8 cellular contexts compared by ENCODE assay signal in genomic region chr4:88320780-88321373, GRCh38. TPM values are rescaled to one million over a fixed set of nuclear protein-coding genes. Genes with fewer than 3 reads are reported as not detected.
DNase-seq lines count a peak whose midpoint lies in the region; ATAC-seq and TF ChIP-seq lines count a peak whose summit lies in the region.

No MANE protein-coding gene starts in this region.

- H3K9me3 ChIP-seq in Panc1 (ENCODE audit: control insufficient read depth, insufficient read depth, low read depth, low read length): no peaks in the 10 kb centered on the region
- H3K9me3 ChIP-seq in BE2C: no peaks in the 10 kb centered on the region

- TF ChIP-seq POLR2A in GM18951 (IDR thresholded peaks at IDR 0.05; ENCODE audit: extremely low read depth, insufficient read depth, insufficient read length): peak; percentile 46

- H3K36me3 Mint-ChIP-seq in central memory CD8-positive, alpha-beta T cell (ENCODE audit: insufficient read depth): no peaks in the 10 kb centered on the region
- no peaks in the 10 kb centered on the region for H3K36me3 Mint-ChIP-seq in nephron progenitor cell (ENCODE audit: low read depth)

- no peaks in the 10 kb centered on the region for H3K4me1 ChIP-seq in Panc1 (ENCODE audit: control insufficient read depth, insufficient read depth, low read length)
- no peaks in the 10 kb centered on the region for H3K4me1 ChIP-seq in BE2C

- H3K36me3 ChIP-seq in BJ (ENCODE audit: control insufficient read depth, insufficient read depth, low read length) (no peaks in the 10 kb centered on the region), Panc1 (ENCODE audit: control insufficient read depth, insufficient read depth, low read length) (no peaks in the 10 kb centered on the region), BE2C (no peaks in the 10 kb centered on the region)

- no peak overlapping the region for H3K4me3 ChIP-seq in BJ (ENCODE audit: low read depth, low read length)
- H3K4me3 ChIP-seq in Panc1 (ENCODE audit: low read depth in 2 of 2, low read length in 2 of 2): no peak overlapping the region
- no peak overlapping the region for H3K4me3 ChIP-seq in BE2C (ENCODE audit: low read depth, low read length)

- CTCF ChIA-PET in BJ (lab: Yijun Ruan, JAX) (interaction anchor here (0.6 to 1.4 kb wide), 3 partner anchors 15 to 627 kb away, joined by 3 to 4 read pairs (median 3); no protein-coding TSS in a partner anchor), Panc1 (lab: Charles Lee) (no interaction called here)

- ATAC-seq in HG03064 (IDR thresholded peaks at IDR 0.05; ENCODE audit: low read depth, unreplicated experiment) (peak; percentile 98), Panc1 (peak; percentile 53; the same call in 1 of the 2 replicates)
- ATAC-seq in central memory CD8-positive, alpha-beta T cell (replicated peaks; ENCODE audit: extremely low read depth, poor library complexity, severe bottlenecking): peak; percentile 91

- BruUV-seq in Panc1 (replicated peaks; lab: Mats Ljungman, UMichigan): no TSS peak

- no peaks in the 10 kb centered on the region for H3K27me3 Mint-ChIP-seq in central memory CD8-positive, alpha-beta T cell
- no peaks in the 10 kb centered on the region for H3K27me3 Mint-ChIP-seq in nephron progenitor cell (ENCODE audit: low read depth, poor library complexity)

- POLR2A ChIA-PET in BJ (lab: Charles Lee) (no interaction called here), Panc1 (lab: Charles Lee) (interaction anchor here (0.7 kb wide), 1 partner anchor 50 kb away, joined by 13 read pairs; no protein-coding TSS in a partner anchor)

- peaks cover 18% of the 10 kb centered on the region for H3K4me1 Mint-ChIP-seq in central memory CD8-positive, alpha-beta T cell
- H3K4me1 Mint-ChIP-seq in nephron progenitor cell: peaks cover 11% of the 10 kb centered on the region

- peak; percentile 5 for DNase-seq in BJ (ENCODE audit: low read depth)
- DNase-seq in Panc1 (ENCODE audit: low read depth, low spot score): no peak
- DNase-seq in central memory CD8-positive, alpha-beta T cell (ENCODE audit: low spot score in 2 of 2): no peak
- DNase-seq in nephron progenitor cell: no peak
- no peak for DNase-seq in BE2C
- DNase-seq in NCI-H2227 treated with DMSO at 0.1 percent for 48 hours (lab: John Stamatoyannopoulos, UW): no peak

- intact Hi-C loops in Panc1 (cut with micrococcal nuclease; ENCODE audit: unreplicated experiment): no loop called here

- H3K27ac ChIP-seq in Panc1 (ENCODE audit: low read length): no peak overlapping the region

- peak overlapping the region; percentile 80 for H3K27ac Mint-ChIP-seq in central memory CD8-positive, alpha-beta T cell (ENCODE audit: low read depth)
- peak overlapping the region; percentile 5 for H3K27ac Mint-ChIP-seq in nephron progenitor cell

- in situ Hi-C loops in GM18951 (cut with MboI; ENCODE audit: low sequenced_read_pairs, unreplicated experiment): no loop called here
- in situ Hi-C loops in Panc1 (cut with HindIII; ENCODE audit: low pct_unique_long_range_greater_than_20kb, low sequenced_read_pairs): no loop called here

- no peak for TF ChIP-seq CTCF in BJ (IDR thresholded peaks at IDR 0.05; ENCODE audit: insufficient read depth, low read depth, low read length)
- TF ChIP-seq CTCF in Panc1 (IDR thresholded peaks at IDR 0.05): no peak
- TF ChIP-seq CTCF in nephron progenitor cell (IDR thresholded peaks at IDR 0.05): no peak
- TF ChIP-seq CTCF in BE2C (IDR thresholded peaks at IDR 0.05; ENCODE audit: low read depth, low read length): no peak

- no peaks in the 10 kb centered on the region for H3K9me3 Mint-ChIP-seq in central memory CD8-positive, alpha-beta T cell
- no peaks in the 10 kb centered on the region for H3K9me3 Mint-ChIP-seq in nephron progenitor cell

- H3K27me3 ChIP-seq in BJ (ENCODE audit: control insufficient read depth, insufficient read depth, low read length): no peaks in the 10 kb centered on the region; the same call in 1 of the 2 replicates
- H3K27me3 ChIP-seq in Panc1 (ENCODE audit: control insufficient read depth, insufficient read depth, low read length): no peaks in the 10 kb centered on the region
- no peaks in the 10 kb centered on the region for H3K27me3 ChIP-seq in BE2C

- peak overlapping the region; percentile 61 for H3K4me3 Mint-ChIP-seq in central memory CD8-positive, alpha-beta T cell
- H3K4me3 Mint-ChIP-seq in nephron progenitor cell: no peak overlapping the region

RNA-seq across cellular contexts. Expression of gene PPM1K, which starts 36.5 kb away (rescaled TPM):
- polyA plus RNA-seq in BJ (2011; rRNA removed): 9.0 and 9.7 TPM in 2 replicates
- 11.8 and 21.3 TPM in 2 replicates for polyA minus RNA-seq in BJ (2011; rRNA and poly(A)+ RNA removed)
- 2.1 TPM for total RNA-seq in Panc1 (2021; ENCODE audit: unreplicated experiment)
- polyA plus RNA-seq in Panc1 (2012; ENCODE audit: insufficient read length): 0.63 TPM
- polyA plus RNA-seq in BE2C (2012; ENCODE audit: insufficient read depth, insufficient read length, low read depth): 0.88 TPM

RNA-seq across cellular contexts. Expression of gene HERC6, which starts 57.8 kb away (rescaled TPM):
- polyA plus RNA-seq in BJ (2011; rRNA removed): 3.1 and 4.1 TPM in 2 replicates
- 2.2 and 7.5 TPM in 2 replicates for polyA minus RNA-seq in BJ (2011; rRNA and poly(A)+ RNA removed)
- 1.2 TPM for total RNA-seq in Panc1 (2021; ENCODE audit: unreplicated experiment)
- polyA plus RNA-seq in Panc1 (2012; ENCODE audit: insufficient read length): 0.18 TPM
- 0.17 TPM for polyA plus RNA-seq in BE2C (2012; ENCODE audit: insufficient read depth, insufficient read length, low read depth)
